ENCODE assay signal across 20 cellular contexts in the genomic region with DNA sequence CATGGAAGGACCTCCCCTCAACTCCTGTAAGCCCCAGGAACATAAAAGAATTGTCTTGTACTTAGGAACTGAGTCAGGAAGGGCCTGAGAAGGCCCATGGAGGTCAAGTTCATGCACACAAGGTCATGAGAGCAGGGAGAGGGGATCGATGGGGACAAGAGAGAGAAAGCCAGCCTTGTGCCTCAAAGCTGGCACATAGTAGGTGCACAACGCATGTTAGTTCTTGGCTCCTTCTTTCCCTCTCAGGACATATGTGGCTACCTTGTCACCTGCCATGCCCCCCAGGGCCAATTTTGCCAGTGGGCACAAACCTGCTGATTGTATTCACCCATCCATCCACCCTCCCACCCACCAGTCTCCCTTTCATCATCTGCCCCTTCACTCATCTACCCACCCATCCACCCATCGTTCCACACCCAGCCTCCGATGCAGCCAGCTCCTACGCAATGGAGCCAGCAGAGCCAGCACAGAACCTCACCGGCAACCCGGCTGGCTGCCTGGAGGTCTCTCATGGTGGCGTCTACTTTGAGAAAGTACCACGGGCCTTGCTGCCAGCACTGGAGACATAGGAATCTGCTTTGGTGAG. TPM values are rescaled to one million over a fixed set of nuclear protein-coding genes. Genes with fewer than 3 reads are reported as not detected.
"Had no signal": no experiment of that assay in that cellular context is flagged by ENCODE, and none has a peak within 500 bp of the region (broad histone marks: within the 10 kb centered on the region; RNA-seq: fewer than 3 reads in every experiment).

No MANE protein-coding gene starts in this region.

- H3K9ac ChIP-seq: KMS-11 had no signal

- H3K27me3 ChIP-seq: SJSA1 had no signal

- DNase-seq: IMR-90, Kasumi-1, MM.1S, NCI-H1092 treated with DMSO at 0.1 percent for 48 hours, NCI-H187, NCI-H2029, NCI-H2081 treated with DMSO at 0.1 percent for 48 hours, NCI-H2171, NCI-H226, NCI-H510A, NCI-H524 treated with DMSO at 0.1 percent for 48 hours, NCI-H774, Right ventricle myocardium superior, RPMI8226, SIG-M5 had no signal

- FAIRE-seq: RCC 7860 had no signal

- H3K4me3 ChIP-seq: SJSA1, SK-N-MC had no signal

- H3K9me3 ChIP-seq: SJSA1 had no signal

- H3K27ac ChIP-seq: KMS-11, SJSA1, SK-N-MC had no signal

- H3K4me2 ChIP-seq: KMS-11 had no signal

- H3K36me3 ChIP-seq: SJSA1 had no signal

RNA-seq across cellular contexts. Expression of a gene that starts 52.4 kb away (rescaled TPM):
- total RNA-seq: HT-29, SJSA1 had no signal
